21 cellular contexts compared by ENCODE assay signal in the genomic region with DNA sequence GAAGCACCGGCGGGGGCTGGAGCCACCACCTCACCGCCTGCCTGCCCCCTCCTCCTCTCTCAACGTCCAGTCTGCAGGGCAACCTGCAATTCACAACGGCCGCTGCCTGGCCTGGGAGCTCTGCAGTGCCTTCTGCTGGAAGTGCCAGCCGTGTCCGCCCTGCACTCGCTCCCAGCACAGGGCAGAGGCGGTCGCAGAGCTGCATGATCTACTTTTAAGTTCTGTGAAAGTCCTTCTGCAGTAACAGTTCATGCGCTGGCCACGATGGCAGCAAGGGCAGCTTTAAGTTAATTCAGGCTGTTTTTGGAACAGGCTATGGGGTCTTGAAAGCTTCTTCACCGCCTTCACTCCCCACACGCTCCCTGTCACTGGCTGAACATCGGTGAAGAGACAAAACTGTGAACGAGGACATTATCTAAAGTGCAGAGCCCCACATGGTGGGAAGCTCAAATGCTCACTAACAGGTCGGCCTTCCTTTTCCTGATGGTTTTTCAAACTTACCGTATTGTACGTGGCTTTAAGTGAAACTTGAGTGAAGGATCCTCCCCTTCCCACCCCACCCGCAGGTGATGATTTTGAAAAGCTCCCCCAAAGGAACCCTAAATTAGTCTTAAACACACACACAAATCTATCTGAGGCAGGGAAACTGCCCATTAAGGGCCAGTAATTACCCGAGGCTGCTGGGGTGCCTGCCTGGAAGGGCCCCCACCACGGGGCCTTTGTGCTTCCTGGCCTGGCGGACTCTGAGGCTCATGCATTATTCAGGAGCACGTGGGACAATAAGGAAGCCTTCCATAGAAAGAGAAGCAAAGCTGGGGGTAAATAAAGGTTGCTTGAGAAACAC.
DNase-seq lines count a peak whose midpoint lies in the region; TF ChIP-seq lines count a peak whose summit lies in the region.
"Had no signal": no experiment of that assay in that cellular context is flagged by ENCODE, and none has a peak within 500 bp of the region (broad histone marks: within the 10 kb centered on the region; RNA-seq: fewer than 3 reads in every experiment).

No MANE protein-coding gene starts in this region.

- no peaks in the 10 kb centered on the region for H3K36me3 ChIP-seq in H7 (replicated peaks; ENCODE audit: control insufficient read depth, insufficient read depth, low read length)
- no peaks in the 10 kb centered on the region for H3K36me3 ChIP-seq in iPS-18a (ENCODE audit: control insufficient read depth, low read depth, low read length)
- H3K36me3 ChIP-seq: vagina had no signal

- DNase-seq in H7 (peak; percentile 92), NCI-H146 treated with DMSO at 0.1 percent for 48 hours (lab: John Stamatoyannopoulos, UW; ENCODE audit: unreplicated experiment) (peak; percentile 40), retina (peak; percentile 68), NCI-H526 treated with DMSO at 0.1 percent for 48 hours (lab: John Stamatoyannopoulos, UW) (no peak), NCI-H2029 treated with DMSO at 0.1 percent for 48 hours (lab: John Stamatoyannopoulos, UW) (no peak), foreskin fibroblast (no peak)
- DNase-seq: activated CD4-positive, alpha-beta memory T cell treated with anti-CD3 and anti-CD28 coated beads for 36 hours; activated CD4-positive, CD25-positive, alpha-beta regulatory T cell; activated effector memory CD4-positive, alpha-beta T cell treated with anti-CD3 and anti-CD28 coated beads, Interleukin-2, amount 50 U/mL, for 16 hours; CD4-positive, CD25-positive, alpha-beta regulatory T cell; cortex of kidney; DMS79 treated with DMSO at 0.1 percent for 48 hours; Karpas-422; mesenchymal stem cell; naive B cell; NCI-H526; OCI-M1; SHP77; SW 1271 had no signal

- no peak for TF ChIP-seq CTCF in foreskin fibroblast (IDR thresholded peaks at IDR 0.05; ENCODE audit: low read depth, low read length)

- H3K27me3 ChIP-seq in H7 (ENCODE audit: control insufficient read depth, insufficient read depth, low read length) = no peaks in the 10 kb centered on the region
- H3K27me3 ChIP-seq in iPS-18a (ENCODE audit: control insufficient read depth, insufficient read depth, low read length) = no peaks in the 10 kb centered on the region
- H3K27me3 ChIP-seq: vagina had no signal

- H3K4me3 ChIP-seq in H7 (ENCODE audit: insufficient read depth, low read depth, low read length) = no peak overlapping the region
- no peak overlapping the region for H3K4me3 ChIP-seq in iPS-18a (ENCODE audit: low read length)
- H3K4me3 ChIP-seq in foreskin fibroblast (ENCODE audit: low read depth in 1 of 2, low read length in 2 of 2) = no peak overlapping the region
- H3K4me3 ChIP-seq: vagina had no signal

- peak overlapping the region; percentile 15 for H3K9ac ChIP-seq in iPS-18a (ENCODE audit: low read length)

- H3K27ac ChIP-seq in iPS-18a (ENCODE audit: low read length) = peak overlapping the region; percentile 49
- H3K27ac ChIP-seq: vagina had no signal

- no peaks in the 10 kb centered on the region for H3K9me3 ChIP-seq in iPS-18a (ENCODE audit: control insufficient read depth, low read depth, low read length)
- H3K9me3 ChIP-seq: vagina had no signal

- peaks cover 18% of the 10 kb centered on the region for H3K4me1 ChIP-seq in iPS-18a (ENCODE audit: control insufficient read depth, low read depth, low read length)
- H3K4me1 ChIP-seq: vagina had no signal

Comparison
In these comparisons a context has a peak if more than half of its experiments do, and no peak if none do; other contexts are left out.
1. DNase-seq: peak in H7 (single experiment), NCI-H146 treated with DMSO at 0.1 percent for 48 hours (single experiment) and retina (single experiment); none in NCI-H526 treated with DMSO at 0.1 percent for 48 hours (single experiment), NCI-H2029 treated with DMSO at 0.1 percent for 48 hours (single experiment) and foreskin fibroblast (0 of 2).